Comparison of ENCODE assay signal across 15 cellular contexts in genomic region chr9:86239053-86239770, GRCh38. TPM values are rescaled to one million over a fixed set of nuclear protein-coding genes. Genes with fewer than 3 reads are reported as not detected.
DNase-seq lines count a peak whose midpoint lies in the region; ATAC-seq, FAIRE-seq and TF ChIP-seq lines count a peak whose summit lies in the region.
"Had no signal": no experiment of that assay in that cellular context is flagged by ENCODE, and none has a peak within 500 bp of the region (broad histone marks: within the 10 kb centered on the region; RNA-seq: fewer than 3 reads in every experiment).

No MANE protein-coding gene starts in this region.

- peaks cover 5% of the 10 kb centered on the region for H3K27me3 Mint-ChIP-seq in activated T-helper 1 cell treated with anti-CD3 and anti-CD28 coated beads, Interleukin-12 subunit alpha, Interleukin-12 subunit beta, Interleukin-2, Interleukin-4 antibody, amounts not matched to agents 30 ng/mL and 10 ng/mL and 1 ng/mL, durations not matched to agents 14 hours and 24 hours and 36 hours (ENCODE audit: insufficient read depth)
- H3K27me3 Mint-ChIP-seq: activated CD8-positive, alpha-beta T cell treated with anti-CD3 and anti-CD28 coated beads for 36 hours had no signal

- intact Hi-C loops in activated T-helper 1 cell treated with anti-CD3 and anti-CD28 coated beads, Interleukin-12 subunit alpha, Interleukin-12 subunit beta, Interleukin-2, Interleukin-4 antibody, amounts not matched to agents 30 ng/mL and 10 ng/mL and 1 ng/mL, durations not matched to agents 14 hours and 24 hours and 36 hours (cut with micrococcal nuclease), result no loop called here

- peak; percentile 1 for TF ChIP-seq CTCF in AG09309 (IDR thresholded peaks at IDR 0.05; ENCODE audit: control insufficient read depth, insufficient read depth, low read depth, low read length, missing control alignments)
- TF ChIP-seq CTCF in RWPE2 (IDR thresholded peaks at IDR 0.05; ENCODE audit: poor library complexity, severe bottlenecking), result peak; percentile 45
- TF ChIP-seq CTCF in fibroblast of mammary gland (conservative IDR thresholded peaks at IDR 0.05; ENCODE audit: control insufficient read depth, insufficient read depth, low read depth, low read length), result peak; percentile 0

- no peak for TF ChIP-seq POLR2A in GM12892 (IDR thresholded peaks at IDR 0.05; ENCODE audit: low read depth, low read length)

- H3K9me3 ChIP-seq in RWPE2 (ENCODE audit: severe bottlenecking), result no peaks in the 10 kb centered on the region
- H3K9me3 ChIP-seq: stomach had no signal

- H3K4me3 Mint-ChIP-seq in activated T-helper 1 cell treated with anti-CD3 and anti-CD28 coated beads, Interleukin-12 subunit alpha, Interleukin-12 subunit beta, Interleukin-2, Interleukin-4 antibody, amounts not matched to agents 30 ng/mL and 10 ng/mL and 1 ng/mL, durations not matched to agents 14 hours and 24 hours and 36 hours, result no peak overlapping the region
- H3K4me3 Mint-ChIP-seq: activated CD8-positive, alpha-beta T cell treated with anti-CD3 and anti-CD28 coated beads for 36 hours; CD4-positive, CD25-positive, alpha-beta regulatory T cell had no signal

- no peaks in the 10 kb centered on the region for H3K27me3 ChIP-seq in RWPE2 (ENCODE audit: insufficient read depth, poor library complexity, severe bottlenecking)
- H3K27me3 ChIP-seq: stomach had no signal

- H3K27ac ChIP-seq in RWPE2 (ENCODE audit: poor library complexity, severe bottlenecking), result no peak overlapping the region
- H3K27ac ChIP-seq: stomach had no signal

- no peaks in the 10 kb centered on the region for H3K36me3 ChIP-seq in RWPE2 (ENCODE audit: low read depth)
- H3K36me3 ChIP-seq: stomach had no signal

- no peaks in the 10 kb centered on the region for H3K4me1 ChIP-seq in RWPE2 (ENCODE audit: insufficient read depth, poor library complexity, severe bottlenecking)
- H3K4me1 ChIP-seq: stomach had no signal

- H3K36me3 Mint-ChIP-seq in activated T-helper 1 cell treated with anti-CD3 and anti-CD28 coated beads, Interleukin-12 subunit alpha, Interleukin-12 subunit beta, Interleukin-2, Interleukin-4 antibody, amounts not matched to agents 30 ng/mL and 10 ng/mL and 1 ng/mL, durations not matched to agents 14 hours and 24 hours and 36 hours (ENCODE audit: low read depth), result no peaks in the 10 kb centered on the region
- H3K36me3 Mint-ChIP-seq: CD4-positive, CD25-positive, alpha-beta regulatory T cell had no signal

- DNase-seq in AG09309 (ENCODE audit: low read depth) (peak; percentile 1), HT-29 (ENCODE audit: low spot score) (peak; percentile 3), RWPE2 (ENCODE audit: low spot score) (no peak), fibroblast of mammary gland (ENCODE audit: low read depth) (peak; percentile 16), 8988T (no peak), GM12892 (ENCODE audit: insufficient read length) (no peak)
- DNase-seq in activated T-helper 1 cell treated with anti-CD3 and anti-CD28 coated beads, Interleukin-12 subunit alpha, Interleukin-12 subunit beta, Interleukin-2, Interleukin-4 antibody, amounts not matched to agents 30 ng/mL and 10 ng/mL and 1 ng/mL, durations not matched to agents 14 hours and 24 hours and 36 hours (ENCODE audit: low spot score), result no peak
- DNase-seq: activated CD8-positive, alpha-beta T cell treated with anti-CD3 and anti-CD28 coated beads for 36 hours; activated naive CD4-positive, alpha-beta T cell; CD4-positive, CD25-positive, alpha-beta regulatory T cell; foreskin fibroblast; NCI-H1694 treated with DMSO at 0.1 percent for 48 hours; stomach; T1000 had no signal

- ATAC-seq in RWPE2 (ENCODE audit: low read depth) (no peak), GM19023 (IDR thresholded peaks at IDR 0.05; ENCODE audit: unreplicated experiment) (no peak)
- ATAC-seq: activated CD8-positive, alpha-beta T cell treated with anti-CD3 and anti-CD28 coated beads for 36 hours had no signal

- FAIRE-seq in GM12892 (lab: Jason Lieb, UNC), result no peak

- no peak overlapping the region for H3K27ac Mint-ChIP-seq in activated T-helper 1 cell treated with anti-CD3 and anti-CD28 coated beads, Interleukin-12 subunit alpha, Interleukin-12 subunit beta, Interleukin-2, Interleukin-4 antibody, amounts not matched to agents 30 ng/mL and 10 ng/mL and 1 ng/mL, durations not matched to agents 14 hours and 24 hours and 36 hours
- H3K27ac Mint-ChIP-seq: activated CD8-positive, alpha-beta T cell treated with anti-CD3 and anti-CD28 coated beads for 36 hours; CD4-positive, CD25-positive, alpha-beta regulatory T cell had no signal

- no peaks in the 10 kb centered on the region for H3K9me3 Mint-ChIP-seq in activated T-helper 1 cell treated with anti-CD3 and anti-CD28 coated beads, Interleukin-12 subunit alpha, Interleukin-12 subunit beta, Interleukin-2, Interleukin-4 antibody, amounts not matched to agents 30 ng/mL and 10 ng/mL and 1 ng/mL, durations not matched to agents 14 hours and 24 hours and 36 hours
- H3K9me3 Mint-ChIP-seq: activated CD8-positive, alpha-beta T cell treated with anti-CD3 and anti-CD28 coated beads for 36 hours had no signal

- H3K4me3 ChIP-seq in AG09309 (ENCODE audit: control insufficient read depth, low read depth, low read length) (no peak overlapping the region), RWPE2 (ENCODE audit: severe bottlenecking) (no peak overlapping the region), fibroblast of mammary gland (ENCODE audit: control insufficient read depth, low read depth, low read length) (no peak overlapping the region)
- H3K4me3 ChIP-seq: stomach had no signal

- peaks cover 6% of the 10 kb centered on the region for H3K4me1 Mint-ChIP-seq in activated T-helper 1 cell treated with anti-CD3 and anti-CD28 coated beads, Interleukin-12 subunit alpha, Interleukin-12 subunit beta, Interleukin-2, Interleukin-4 antibody, amounts not matched to agents 30 ng/mL and 10 ng/mL and 1 ng/mL, durations not matched to agents 14 hours and 24 hours and 36 hours (ENCODE audit: low read depth)
- H3K4me1 Mint-ChIP-seq: CD4-positive, CD25-positive, alpha-beta regulatory T cell had no signal

RNA-seq across cellular contexts. Expression of gene C9orf153, which starts 20.2 kb away (rescaled TPM):
- total RNA-seq in HT-29 (2014; rRNA removed; shearing (Covaris generic)), result 0.56 TPM in 1 of 2 replicates, not detected in the other
- 0.38 TPM for polyA plus RNA-seq in GM12892 (2012; ENCODE audit: missing spikeins)
- 0.34 TPM in 1 of 2 replicates, not detected in the other for total RNA-seq in activated T-helper 1 cell treated with anti-CD3 and anti-CD28 coated beads, Interleukin-12 subunit alpha, Interleukin-12 subunit beta, Interleukin-2, Interleukin-4 antibody, amounts not matched to agents 30 ng/mL and 10 ng/mL and 1 ng/mL, durations not matched to agents 14 hours and 24 hours and 36 hours
- polyA plus RNA-seq: CD4-positive, CD25-positive, alpha-beta regulatory T cell; stomach had no signal

RNA-seq across cellular contexts. Expression of gene ISCA1, which starts 43.1 kb away (rescaled TPM):
- total RNA-seq in HT-29 (2014; rRNA removed; shearing (Covaris generic)), result 12.2 and 12.8 TPM in 2 replicates
- 24.7 TPM for polyA plus RNA-seq in GM12892 (2012; ENCODE audit: missing spikeins)
- total RNA-seq in activated T-helper 1 cell treated with anti-CD3 and anti-CD28 coated beads, Interleukin-12 subunit alpha, Interleukin-12 subunit beta, Interleukin-2, Interleukin-4 antibody, amounts not matched to agents 30 ng/mL and 10 ng/mL and 1 ng/mL, durations not matched to agents 14 hours and 24 hours and 36 hours, result 27.4 and 30.3 TPM in 2 replicates

Comparison
In these comparisons a context has a peak if more than half of its experiments do, and no peak if none do; other contexts are left out.
1. DNase-seq: peak in AG09309 (single experiment), HT-29 (single experiment) and fibroblast of mammary gland (single experiment); none in RWPE2 (single experiment), 8988T (single experiment), GM12892 (single experiment) and activated T-helper 1 cell treated with anti-CD3 and anti-CD28 coated beads, Interleukin-12 subunit alpha, Interleukin-12 subunit beta, Interleukin-2, Interleukin-4 antibody, amounts not matched to agents 30 ng/mL and 10 ng/mL and 1 ng/mL, durations not matched to agents 14 hours and 24 hours and 36 hours (single experiment).
2. Peak in every context shown above with its lines, with median percentiles within 50 percentile points of each other: CTCF ChIP-seq.